8 cellular contexts compared by ENCODE assay signal in genomic region chr1:27959792-27960603, GRCh38. TPM values are rescaled to one million over a fixed set of nuclear protein-coding genes. Genes with fewer than 3 reads are reported as not detected.
DNase-seq lines count a peak whose midpoint lies in the region; ATAC-seq and TF ChIP-seq lines count a peak whose summit lies in the region.

Gene XKR8, plus strand, starts transcription at chr1:27959973. Its CDS starts 97 bp downstream, at chr1:27960070.

- H3K27ac Mint-ChIP-seq in naive B cell = peak within 1 kb of the TSS; percentile 44 to 91 (median 70)

- peaks cover 0 to 21% (median 7%) of the 10 kb centered on the region in 3 donors for H3K36me3 ChIP-seq in esophagus squamous epithelium

- intact Hi-C loops in esophagus squamous epithelium (cut with DNase I) = no loop called here

- H3K27me3 ChIP-seq in esophagus squamous epithelium = no peaks in the 10 kb centered on the region

- peaks cover 6 to 27% (median 20%) of the 10 kb centered on the region in 3 donors for H3K4me1 Mint-ChIP-seq in naive B cell

- WGBS in esophagus squamous epithelium, 2 donors = 11% methylated on average over 16 of the region's 68 CpGs; no CpG with 5 or more reads in 1 of the 2 donors

- peaks cover 8 to 20% (median 15%) of the 10 kb centered on the region in 3 donors for H3K27me3 Mint-ChIP-seq in naive B cell

- DNase-seq in A172 (ENCODE audit: low spot score) (peak; percentile 8), NOMO-1 treated with dmso at 0.1 percent for 144 hours (lab: John Stamatoyannopoulos, UW; ENCODE audit: unreplicated experiment) (peak; percentile 66), esophagus squamous epithelium (lab: John Stamatoyannopoulos, UW) (peak; percentile 29), naive B cell (peak; percentile 82)
- DNase-seq in activated T-cell treated with anti-CD3 and anti-CD28 coated beads, Interleukin-2, amount 50 U/mL, for 48 hours = peak; percentile 85 to 91
- peak; percentile 70 to 87 (median 76) for DNase-seq in stimulated activated naive CD4-positive, alpha-beta T cell (lab: John Stamatoyannopoulos, UW)

- peaks cover 16 to 31% (median 21%) of the 10 kb centered on the region in 3 donors for H3K4me1 ChIP-seq in esophagus squamous epithelium

- no peaks in the 10 kb centered on the region for H3K9me3 Mint-ChIP-seq in naive B cell

- H3K27ac ChIP-seq in esophagus squamous epithelium = peak within 1 kb of the TSS; percentile 90 to 96 (median 93)

- peak; percentile 48 for ATAC-seq in GM18520 (IDR thresholded peaks at IDR 0.05; ENCODE audit: unreplicated experiment)
- peak; percentile 68 for ATAC-seq in HG03097 (IDR thresholded peaks at IDR 0.05; ENCODE audit: low FRiP score, unreplicated experiment)
- ATAC-seq in naive B cell (ENCODE audit: low read depth in 2 of 2) = peak; percentile 99

- peak within 1 kb of the TSS; percentile 73 to 81 (median 77) for H3K4me3 ChIP-seq in esophagus squamous epithelium

- H3K36me3 Mint-ChIP-seq in naive B cell = no peaks in the 10 kb centered on the region

- TF ChIP-seq POLR2A in esophagus squamous epithelium (IDR thresholded peaks at IDR 0.05) = peak in 1 of 4 donors; percentile 78

- peak within 1 kb of the TSS; percentile 81 to 93 (median 89) for H3K4me3 Mint-ChIP-seq in naive B cell

- H3K9me3 ChIP-seq in esophagus squamous epithelium = no peaks in the 10 kb centered on the region

- peak in 5 of 6 experiments; percentile 35 to 64 (median 49) for TF ChIP-seq CTCF in esophagus squamous epithelium (IDR thresholded peaks at IDR 0.05)

RNA-seq across cellular contexts. Expression of gene XKR8, which starts in this region (rescaled TPM):
- total RNA-seq in A172 (2014; rRNA removed; shearing (Covaris generic)) = 0.96 and 2.3 TPM in 2 replicates
- 1 to 10 TPM; 2.9 to 6.2 (median 4.3) TPM for total RNA-seq in esophagus squamous epithelium
- polyA plus RNA-seq in naive B cell (ENCODE audit: low read depth in 6 of 6) = 1 to 10 TPM; 5.0 to 9.7 (median 8.3) TPM

Comparison
In these comparisons a context has a peak if more than half of its experiments do, and no peak if none do; other contexts are left out.
1. Peak in every context shown above with its lines: DNase-seq, ATAC-seq, H3K4me3 ChIP-seq and H3K27ac ChIP-seq.
2. DNase-seq: peak in every context shown above with its lines; median percentile 88 in activated T-cell treated with anti-CD3 and anti-CD28 coated beads, Interleukin-2, amount 50 U/mL, for 48 hours; 82 in naive B cell; 76 in stimulated activated naive CD4-positive, alpha-beta T cell; 66 in NOMO-1 treated with dmso at 0.1 percent for 144 hours; 29 in esophagus squamous epithelium; 8 in A172.
3. ATAC-seq: peak in every context shown above with its lines; median percentile 99 in naive B cell; 68 in HG03097; 48 in GM18520.